30 cellular contexts compared by ENCODE assay signal in genomic region chr10:121851791-121852190, GRCh38.
DNase-seq lines count a peak whose midpoint lies in the region; ATAC-seq and TF ChIP-seq lines count a peak whose summit lies in the region.
"Had no signal": no experiment of that assay in that cellular context is flagged by ENCODE, and none has a peak within 500 bp of the region (broad histone marks: within the 10 kb centered on the region; RNA-seq: fewer than 3 reads in every experiment).

No MANE protein-coding gene starts in this region.

- H3K27ac Mint-ChIP-seq in type B pancreatic cell: peak overlapping the region; percentile 51
- peak overlapping the region in 1 of 10 donors; percentile 73 for H3K27ac Mint-ChIP-seq in naive thymus-derived CD8-positive, alpha-beta T cell
- H3K27ac Mint-ChIP-seq: activated B cell treated with CpG ODN at 0.5 μM for 24 hours; activated naive CD8-positive, alpha-beta T cell treated with anti-CD3 and anti-CD28 coated beads, Interleukin-2, amount 10 ng/mL, durations not matched to agents 7 days and 5 days; CD4-positive, alpha-beta T cell; H9; natural killer cell treated with Interleukin-12 subunit alpha and Interleukin-12 subunit beta and Interleukin-15 and Interleukin-18, amount 100 ng/mL, for 72 hours had no signal

- H3K4me3 Mint-ChIP-seq in type B pancreatic cell: peak overlapping the region; percentile 45
- no peak overlapping the region for H3K4me3 Mint-ChIP-seq in naive thymus-derived CD8-positive, alpha-beta T cell
- H3K4me3 Mint-ChIP-seq: activated B cell treated with CpG ODN at 0.5 μM for 24 hours; activated naive CD8-positive, alpha-beta T cell treated with anti-CD3 and anti-CD28 coated beads, Interleukin-2, amount 10 ng/mL, durations not matched to agents 7 days and 5 days; activated T-cell treated with anti-CD3 and anti-CD28 coated beads, Interleukin-2, amount 50 U/mL, for 4 hours; CD4-positive, alpha-beta T cell; H9; natural killer cell treated with Interleukin-12 subunit alpha and Interleukin-12 subunit beta and Interleukin-15 and Interleukin-18, amount 100 ng/mL, for 72 hours had no signal

- no peaks in the 10 kb centered on the region for H3K27me3 Mint-ChIP-seq in type B pancreatic cell
- H3K27me3 Mint-ChIP-seq in naive thymus-derived CD8-positive, alpha-beta T cell: no peaks in the 10 kb centered on the region
- H3K27me3 Mint-ChIP-seq: activated B cell treated with CpG ODN at 0.5 μM for 24 hours; activated naive CD8-positive, alpha-beta T cell treated with anti-CD3 and anti-CD28 coated beads, Interleukin-2, amount 10 ng/mL, durations not matched to agents 7 days and 5 days; CD4-positive, alpha-beta T cell; natural killer cell treated with Interleukin-12 subunit alpha and Interleukin-12 subunit beta and Interleukin-15 and Interleukin-18, amount 100 ng/mL, for 72 hours had no signal

- DNase-seq in NCI-H345 (lab: John Stamatoyannopoulos, UW) (peak; percentile 14), NCI-H345 treated with DMSO at 0.1 percent for 48 hours (lab: John Stamatoyannopoulos, UW; ENCODE audit: unreplicated experiment) (no peak), NCI-H146 treated with DMSO at 0.1 percent for 48 hours (lab: John Stamatoyannopoulos, UW; ENCODE audit: unreplicated experiment) (peak; percentile 76), SHP77 treated with DMSO at 0.1 percent for 48 hours (lab: John Stamatoyannopoulos, UW) (peak; percentile 61), type B pancreatic cell (ENCODE audit: extremely low spot score, unreplicated experiment) (no peak), GOT3 (lab: John Stamatoyannopoulos, UW) (no peak)
- no peak for DNase-seq in naive thymus-derived CD8-positive, alpha-beta T cell
- DNase-seq: activated B cell treated with CpG ODN at 0.5 μM for 24 hours; activated CD4-positive, alpha-beta T cell treated with anti-CD3 and anti-CD28 coated beads, Interleukin-2, amount 50 U/mL, for 1 hour; activated gamma-delta T cell; activated naive CD8-positive, alpha-beta T cell treated with anti-CD3 and anti-CD28 coated beads, Interleukin-2, amount 10 ng/mL, durations not matched to agents 7 days and 5 days; activated T-cell treated with anti-CD3 and anti-CD28 coated beads, Interleukin-2, amount 50 U/mL, for 4 hours; aorta; CD4-positive, alpha-beta T cell; effector CD8-positive, alpha-beta T cell; H9; hippocampal formation; left cardiac atrium; mucosa of descending colon; NCI-H1092; NCI-H2081 treated with DMSO at 0.1 percent for 48 hours; occipital lobe; Peyer's patch; SJCRH30; stimulated activated CD4-positive, alpha-beta T cell treated with anti-CD3 and anti-CD28 coated beads, Interleukin-4, amount 100 ng/mL, for 24 hours; T1000; thyroid gland had no signal

- H3K4me1 Mint-ChIP-seq in type B pancreatic cell (ENCODE audit: unreplicated experiment): peaks cover 6% of the 10 kb centered on the region
- peaks cover 0 to 5% (median 2%) of the 10 kb centered on the region in 4 donors for H3K4me1 Mint-ChIP-seq in naive thymus-derived CD8-positive, alpha-beta T cell
- H3K4me1 Mint-ChIP-seq: activated B cell treated with CpG ODN at 0.5 μM for 24 hours had no signal

- H3K9me3 Mint-ChIP-seq in type B pancreatic cell: peaks cover 9% of the 10 kb centered on the region
- peaks cover 0 to 2% (median 0%) of the 10 kb centered on the region in 9 donors for H3K9me3 Mint-ChIP-seq in naive thymus-derived CD8-positive, alpha-beta T cell
- H3K9me3 Mint-ChIP-seq: activated T-cell treated with anti-CD3 and anti-CD28 coated beads, Interleukin-2, amount 50 U/mL, for 4 hours; CD4-positive, alpha-beta T cell; natural killer cell treated with Interleukin-12 subunit alpha and Interleukin-12 subunit beta and Interleukin-15 and Interleukin-18, amount 100 ng/mL, for 72 hours had no signal

- peaks cover 35% of the 10 kb centered on the region for H3K36me3 Mint-ChIP-seq in type B pancreatic cell
- H3K36me3 Mint-ChIP-seq in naive thymus-derived CD8-positive, alpha-beta T cell: peaks cover 13 to 65% (median 52%) of the 10 kb centered on the region in 3 donors
- H3K36me3 Mint-ChIP-seq: natural killer cell treated with Interleukin-12 subunit alpha and Interleukin-12 subunit beta and Interleukin-15 and Interleukin-18, amount 100 ng/mL, for 72 hours had no signal

- TF ChIP-seq CTCF in type B pancreatic cell (conservative IDR thresholded peaks at IDR 0.05): no peak

- no peak for ATAC-seq in naive thymus-derived CD8-positive, alpha-beta T cell
- ATAC-seq in GM21447 (IDR thresholded peaks at IDR 0.05; ENCODE audit: unreplicated experiment): no peak
- ATAC-seq: activated T-cell treated with anti-CD3 and anti-CD28 coated beads, Interleukin-2, amount 50 U/mL, for 4 hours; GM12878; left cardiac atrium; mucosa of descending colon; natural killer cell treated with Interleukin-12 subunit alpha and Interleukin-12 subunit beta and Interleukin-15 and Interleukin-18, amount 100 ng/mL, for 72 hours had no signal

- POLR2A ChIA-PET in naive thymus-derived CD8-positive, alpha-beta T cell (lab: Charles Lee): interaction anchor here (0.6 kb wide), 2 partner anchors 27 to 34 kb away, joined by 3 to 5 read pairs; no protein-coding TSS in a partner anchor

Comparison
In these comparisons a context has a peak if more than half of its experiments do, and no peak if none do; other contexts are left out.
1. DNase-seq: peak in NCI-H345 (single experiment), NCI-H146 treated with DMSO at 0.1 percent for 48 hours (single experiment) and SHP77 treated with DMSO at 0.1 percent for 48 hours (single experiment); none in NCI-H345 treated with DMSO at 0.1 percent for 48 hours (single experiment), type B pancreatic cell (single experiment), naive thymus-derived CD8-positive, alpha-beta T cell (0 of 10) and GOT3 (single experiment).